In the genomic region with DNA sequence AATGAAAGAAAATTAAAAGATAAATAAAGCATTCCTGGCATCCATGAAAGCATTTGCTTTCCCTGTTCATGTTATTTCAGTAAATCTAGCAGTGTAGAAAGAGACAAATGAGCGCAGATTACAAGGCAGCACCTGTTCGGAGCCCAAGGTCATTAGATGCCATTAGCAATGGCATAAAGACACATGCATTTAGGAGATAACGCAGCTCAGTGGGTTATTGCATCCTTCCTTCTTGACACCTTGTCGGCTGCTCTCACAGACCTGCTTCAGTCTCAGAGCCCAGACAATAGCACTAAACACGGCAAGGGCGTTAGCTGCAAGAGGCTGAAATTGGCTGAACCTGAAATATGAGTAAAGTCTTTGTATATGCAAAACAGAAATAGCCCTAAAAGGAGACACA, we compare ENCODE assay signal across 13 cellular contexts.
"Had no signal": no experiment of that assay in that cellular context is flagged by ENCODE, and none has a peak within 500 bp of the region (broad histone marks: within the 10 kb centered on the region; RNA-seq: fewer than 3 reads in every experiment).

No MANE protein-coding gene starts in this region.

- H3K9me3 ChIP-seq: ascending aorta, gastroesophageal sphincter, left ventricle myocardium inferior, sigmoid colon, stomach, thoracic aorta had no signal

- H3K4me1 Mint-ChIP-seq: nephron progenitor cell had no signal

- H3K36me3 ChIP-seq: ascending aorta, gastroesophageal sphincter, left ventricle myocardium inferior, sigmoid colon, stomach, thoracic aorta had no signal

- H3K9me3 Mint-ChIP-seq: nephron progenitor cell, WTC11 had no signal

- H3K4me3 ChIP-seq: ascending aorta, gastroesophageal sphincter, left ventricle myocardium inferior, sigmoid colon, stomach, thoracic aorta had no signal

- H3K27ac Mint-ChIP-seq: nephron progenitor cell, WTC11 had no signal

- ATAC-seq: gastroesophageal sphincter, WTC11 had no signal

- H3K27ac ChIP-seq: ascending aorta, epithelial cell of prostate, gastroesophageal sphincter, left ventricle myocardium inferior, sigmoid colon, stomach, thoracic aorta had no signal

- DNase-seq: activated naive CD4-positive, alpha-beta T cell; effector CD4-positive, alpha-beta T cell; left ventricle myocardium inferior; mesenchymal stem cell; nephron progenitor cell; sigmoid colon; stimulated activated CD4-positive, alpha-beta T cell treated with anti-CD3 and anti-CD28 coated beads, Interleukin-2, amount 100 ng/mL, for 24 hours; stomach had no signal

- H3K4me3 Mint-ChIP-seq: nephron progenitor cell, WTC11 had no signal

- H3K36me3 Mint-ChIP-seq: WTC11 had no signal

- H3K4me1 ChIP-seq: ascending aorta had no signal

- H3K27me3 ChIP-seq: ascending aorta, gastroesophageal sphincter, sigmoid colon, stomach had no signal
